ENCODE assay signal across 9 cellular contexts in the genomic region with DNA sequence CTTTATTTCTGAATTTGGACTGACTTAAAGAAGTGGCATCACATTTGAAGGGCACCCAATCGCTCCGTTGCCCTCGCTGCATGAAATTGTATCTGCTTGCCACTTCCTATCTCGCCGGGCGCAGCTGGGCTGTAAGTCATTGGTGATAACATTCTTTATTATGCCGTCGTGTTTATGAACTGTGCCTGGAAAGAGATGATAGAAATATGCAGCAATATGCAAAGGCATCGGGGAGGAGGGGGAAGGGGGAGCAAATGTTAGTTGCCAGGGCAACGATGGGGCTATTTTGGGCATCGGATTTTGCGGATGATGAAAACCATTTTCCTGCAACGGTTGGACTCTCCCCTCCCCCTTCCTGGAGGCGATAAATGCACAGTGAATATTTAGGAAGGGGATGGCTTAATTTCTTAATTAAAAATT.
DNase-seq lines count a peak whose midpoint lies in the region; ATAC-seq and TF ChIP-seq lines count a peak whose summit lies in the region.
"Had no signal": no experiment of that assay in that cellular context is flagged by ENCODE, and none has a peak within 500 bp of the region (broad histone marks: within the 10 kb centered on the region; RNA-seq: fewer than 3 reads in every experiment).

No MANE protein-coding gene starts in this region.

- H3K4me1 Mint-ChIP-seq in activated naive CD4-positive, alpha-beta T cell treated with anti-CD3 and anti-CD28 coated beads, Interleukin-2, amount 50 U/mL, for 24 hours = peaks cover 8% of the 10 kb centered on the region

- H3K36me3 ChIP-seq in SK-N-SH (replicated peaks in 1 of 2; ENCODE audit: control insufficient read depth in 1 of 2, insufficient read depth in 2 of 2, low read length in 1 of 2) (no peaks in the 10 kb centered on the region), iPS-18a (ENCODE audit: control insufficient read depth, low read depth, low read length) (no peaks in the 10 kb centered on the region), suprapubic skin (no peaks in the 10 kb centered on the region), ovary (no peaks in the 10 kb centered on the region)

- H3K9ac ChIP-seq in SK-N-SH (no peak overlapping the region), iPS-18a (ENCODE audit: low read length) (no peak overlapping the region)

- ATAC-seq in SK-N-SH treated with all-trans-retinoic acid at 6 μM for 48 hours = no peak

- H3F3A ChIP-seq in SK-N-SH (replicated peaks; ENCODE audit: insufficient read depth) = no peaks in the 10 kb centered on the region

- WGBS in SK-N-SH (ENCODE audit: low lambda C conversion rate) = 54% methylated on average over 14 of the region's 14 CpGs
- 2% methylated on average over 14 of the region's 14 CpGs for WGBS in suprapubic skin
- 1% methylated on average over 14 of the region's 14 CpGs for WGBS in ovary, 3 donors

- no peaks in the 10 kb centered on the region for H3K79me2 ChIP-seq in SK-N-SH (ENCODE audit: insufficient read depth)

- TF ChIP-seq POLR2A in suprapubic skin (IDR thresholded peaks at IDR 0.05) = no peak
- no peak for TF ChIP-seq POLR2A in ovary (IDR thresholded peaks at IDR 0.05)

- no peak overlapping the region for H3K27ac Mint-ChIP-seq in activated naive CD4-positive, alpha-beta T cell treated with anti-CD3 and anti-CD28 coated beads, Interleukin-2, amount 50 U/mL, for 24 hours

- H3K27me3 Mint-ChIP-seq in activated naive CD4-positive, alpha-beta T cell treated with anti-CD3 and anti-CD28 coated beads, Interleukin-2, amount 50 U/mL, for 24 hours = no peaks in the 10 kb centered on the region

- peak overlapping the region; percentile 70 for H3K4me3 Mint-ChIP-seq in activated naive CD4-positive, alpha-beta T cell treated with anti-CD3 and anti-CD28 coated beads, Interleukin-2, amount 50 U/mL, for 24 hours

- H3K9me2 ChIP-seq in SK-N-SH = no peaks in the 10 kb centered on the region

- H2AFZ ChIP-seq in SK-N-SH (ENCODE audit: low read depth) = no peak overlapping the region

- TF ChIP-seq CTCF in SK-N-SH (IDR thresholded peaks at IDR 0.05) (no peak), suprapubic skin (IDR thresholded peaks at IDR 0.05) (no peak), ovary (IDR thresholded peaks at IDR 0.05) (no peak)

- peaks cover 44% of the 10 kb centered on the region for H3K27me3 ChIP-seq in SK-N-SH (ENCODE audit: insufficient read depth)
- peaks cover 29% of the 10 kb centered on the region for H3K27me3 ChIP-seq in iPS-18a (ENCODE audit: control insufficient read depth, insufficient read depth, low read length)
- H3K27me3 ChIP-seq in suprapubic skin = peaks cover 30% of the 10 kb centered on the region
- no peaks in the 10 kb centered on the region for H3K27me3 ChIP-seq in ovary

- no peak overlapping the region for H3K4me2 ChIP-seq in SK-N-SH

- DNase-seq in SK-N-SH (peak; percentile 61), suprapubic skin (ENCODE audit: low spot score in 2 of 2) (no peak), ovary (no peak), islet precursor cell (no peak)
- DNase-seq in stimulated activated CD4-positive, alpha-beta T cell treated with anti-CD3 and anti-CD28 coated beads, Interleukin-4, amount 100 ng/mL, for 24 hours = no peak
- DNase-seq: AML-193 had no signal

- no peaks in the 10 kb centered on the region for H3K9me3 Mint-ChIP-seq in activated naive CD4-positive, alpha-beta T cell treated with anti-CD3 and anti-CD28 coated beads, Interleukin-2, amount 50 U/mL, for 24 hours

- H4K20me1 ChIP-seq in SK-N-SH (ENCODE audit: insufficient read depth) = no peaks in the 10 kb centered on the region

- H3K9me3 ChIP-seq in SK-N-SH (no peaks in the 10 kb centered on the region), iPS-18a (ENCODE audit: control insufficient read depth, low read depth, low read length) (no peaks in the 10 kb centered on the region), suprapubic skin (no peaks in the 10 kb centered on the region), ovary (no peaks in the 10 kb centered on the region)

- no peak overlapping the region for H3K4me3 ChIP-seq in SK-N-SH (ENCODE audit: low read depth in 2 of 2, low read length in 1 of 2)
- H3K4me3 ChIP-seq in iPS-18a (ENCODE audit: low read length) = peak overlapping the region; percentile 61
- H3K4me3 ChIP-seq in suprapubic skin = peak overlapping the region; percentile 10
- H3K4me3 ChIP-seq in ovary = no peak overlapping the region

- POLR2A ChIA-PET in SK-N-SH (lab: Yijun Ruan, JAX) = interaction anchor here (1.5 kb wide), 1 partner anchor 387 kb away, joined by 3 read pairs; a partner anchor contains a TSS

- TF ChIP-seq EP300 in SK-N-SH (IDR thresholded peaks at IDR 0.05; ENCODE audit: borderline replicate concordance in 1 of 2, low read depth in 1 of 2, low read length in 1 of 2) (no peak), suprapubic skin (IDR thresholded peaks at IDR 0.05) (no peak), ovary (IDR thresholded peaks at IDR 0.05) (no peak)

- CTCF ChIA-PET in SK-N-SH (lab: Yijun Ruan, JAX) = interaction anchor here (0.9 kb wide), 1 partner anchor 28 kb away, joined by 3 read pairs; no protein-coding TSS in a partner anchor

- no peak for TF ChIP-seq RAD21 in SK-N-SH (IDR thresholded peaks at IDR 0.05; ENCODE audit: low read length)

- H3K4me1 ChIP-seq in SK-N-SH (ENCODE audit: control insufficient read depth in 1 of 2, insufficient read depth in 2 of 2, low read depth in 1 of 2, low read length in 1 of 2) = peaks cover 0 to 5% of the 10 kb centered on the region in 2 experiments; a peak in 1 of 4 replicates
- H3K4me1 ChIP-seq in iPS-18a (ENCODE audit: control insufficient read depth, low read depth, low read length) = peaks cover 20% of the 10 kb centered on the region
- H3K4me1 ChIP-seq in suprapubic skin = peaks cover 9% of the 10 kb centered on the region
- H3K4me1 ChIP-seq in ovary (ENCODE audit: insufficient read depth) = peaks cover 3% of the 10 kb centered on the region

- no peaks in the 10 kb centered on the region for H3K36me3 Mint-ChIP-seq in activated naive CD4-positive, alpha-beta T cell treated with anti-CD3 and anti-CD28 coated beads, Interleukin-2, amount 50 U/mL, for 24 hours

- no peak overlapping the region for H3K27ac ChIP-seq in SK-N-SH (ENCODE audit: low read depth in 2 of 2, low read length in 1 of 2)
- H3K27ac ChIP-seq in iPS-18a (ENCODE audit: low read length) = no peak overlapping the region
- no peak overlapping the region for H3K27ac ChIP-seq in suprapubic skin
- no peak overlapping the region for H3K27ac ChIP-seq in ovary

- intact Hi-C loops in ovary (cut with DNase I) = no loop called here

TF ChIP-seq in SK-N-SH, 30 proteins besides CTCF, POLR2A, EP300 and RAD21:
- TF ChIP-seq GATA2 (CRISPR knock-in tag; IDR thresholded peaks at IDR 0.05) = 0 out of 2 replicates have a peak, but pooled peaks have one; percentile 18
- no peak for TF ChIP-seq POLR2AphosphoS5 (IDR thresholded peaks at IDR 0.05; ENCODE audit: low read depth, low read length)

TF ChIP-seq in SK-N-SH treated with all-trans-retinoic acid at 6 μM for 48 hours, 23 proteins besides CTCF, POLR2A, EP300 and RAD21 (continues in another document):
- no peak for TF ChIP-seq ZC3H10 (CRISPR knock-in tag; IDR thresholded peaks at IDR 0.05)
- no peak for TF ChIP-seq GLIS3 (CRISPR knock-in tag; IDR thresholded peaks at IDR 0.05)
- TF ChIP-seq OSR1 (CRISPR knock-in tag; IDR thresholded peaks at IDR 0.05) = no peak
- TF ChIP-seq CSDC2 (CRISPR knock-in tag; IDR thresholded peaks at IDR 0.05) = no peak
- TF ChIP-seq ZNF8 (CRISPR knock-in tag; IDR thresholded peaks at IDR 0.05) = no peak
- no peak for TF ChIP-seq ARNTL (CRISPR knock-in tag; IDR thresholded peaks at IDR 0.05; ENCODE audit: borderline replicate concordance, low read depth)
- TF ChIP-seq, protein P1, sequence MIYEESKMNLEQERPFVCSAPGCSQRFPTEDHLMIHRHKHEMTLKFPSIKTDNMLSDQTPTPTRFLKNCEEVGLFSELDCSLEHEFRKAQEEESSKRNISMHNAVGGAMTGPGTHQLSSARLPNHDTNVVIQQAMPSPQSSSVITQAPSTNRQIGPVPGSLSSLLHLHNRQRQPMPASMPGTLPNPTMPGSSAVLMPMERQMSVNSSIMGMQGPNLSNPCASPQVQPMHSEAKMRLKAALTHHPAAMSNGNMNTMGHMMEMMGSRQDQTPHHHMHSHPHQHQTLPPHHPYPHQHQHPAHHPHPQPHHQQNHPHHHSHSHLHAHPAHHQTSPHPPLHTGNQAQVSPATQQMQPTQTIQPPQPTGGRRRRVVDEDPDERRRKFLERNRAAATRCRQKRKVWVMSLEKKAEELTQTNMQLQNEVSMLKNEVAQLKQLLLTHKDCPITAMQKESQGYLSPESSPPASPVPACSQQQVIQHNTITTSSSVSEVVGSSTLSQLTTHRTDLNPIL (CRISPR knock-in tag; IDR thresholded peaks at IDR 0.05; ENCODE audit: low read depth) = no peak
- TF ChIP-seq SNAI2 (CRISPR knock-in tag; IDR thresholded peaks at IDR 0.05) = no peak
- no peak for TF ChIP-seq BACH2 (CRISPR knock-in tag; IDR thresholded peaks at IDR 0.05; ENCODE audit: borderline replicate concordance)
- TF ChIP-seq ESRRG (CRISPR knock-in tag; IDR thresholded peaks at IDR 0.05) = no peak
- TF ChIP-seq TOX (CRISPR knock-in tag; IDR thresholded peaks at IDR 0.05; ENCODE audit: borderline replicate concordance) = no peak
- TF ChIP-seq, protein P2, sequence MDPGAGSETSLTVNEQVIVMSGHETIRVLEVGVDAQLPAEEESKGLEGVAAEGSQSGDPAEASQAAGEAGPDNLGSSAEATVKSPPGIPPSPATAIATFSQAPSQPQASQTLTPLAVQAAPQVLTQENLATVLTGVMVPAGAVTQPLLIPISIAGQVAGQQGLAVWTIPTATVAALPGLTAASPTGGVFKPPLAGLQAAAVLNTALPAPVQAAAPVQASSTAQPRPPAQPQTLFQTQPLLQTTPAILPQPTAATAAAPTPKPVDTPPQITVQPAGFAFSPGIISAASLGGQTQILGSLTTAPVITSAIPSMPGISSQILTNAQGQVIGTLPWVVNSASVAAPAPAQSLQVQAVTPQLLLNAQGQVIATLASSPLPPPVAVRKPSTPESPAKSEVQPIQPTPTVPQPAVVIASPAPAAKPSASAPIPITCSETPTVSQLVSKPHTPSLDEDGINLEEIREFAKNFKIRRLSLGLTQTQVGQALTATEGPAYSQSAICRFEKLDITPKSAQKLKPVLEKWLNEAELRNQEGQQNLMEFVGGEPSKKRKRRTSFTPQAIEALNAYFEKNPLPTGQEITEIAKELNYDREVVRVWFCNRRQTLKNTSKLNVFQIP (CRISPR knock-in tag; IDR thresholded peaks at IDR 0.05; ENCODE audit: borderline replicate concordance, low read depth) = no peak

Comparison
In these comparisons a context has a peak if more than half of its experiments do, and no peak if none do; other contexts are left out.
1. H3K4me3 ChIP-seq: peak in iPS-18a (single experiment) and suprapubic skin (single experiment); none in SK-N-SH (0 of 2) and ovary (single experiment).